In genomic region chr14:104369208-104369607, GRCh38 we compare ENCODE assay signal across 29 cellular contexts.
"Had no signal": no experiment of that assay in that cellular context is flagged by ENCODE, and none has a peak within 500 bp of the region (broad histone marks: within the 10 kb centered on the region; RNA-seq: fewer than 3 reads in every experiment).

No MANE protein-coding gene starts in this region.

- H3K9me3 ChIP-seq: adrenal gland, SJCRH30 had no signal

- H3K4me1 ChIP-seq: adrenal gland had no signal

- ATAC-seq: activated CD4-positive, alpha-beta T cell treated with anti-CD3 and anti-CD28 coated beads for 36 hours; activated CD4-positive, CD25-positive, alpha-beta regulatory T cell treated with anti-CD3 and anti-CD28 coated beads, Interleukin-2, amount 50 U/mL, for 24 hours; activated naive CD4-positive, alpha-beta T cell treated with anti-CD3 and anti-CD28 coated beads, Interleukin-2, amount 50 U/mL, for 72 hours; activated T-cell treated with anti-CD3 and anti-CD28 coated beads, Interleukin-2, amount 50 U/mL, for 4 hours; WTC11 had no signal

- H3K27me3 ChIP-seq: adrenal gland had no signal

- H3K36me3 ChIP-seq: adrenal gland, SJCRH30 had no signal

- H3K27ac ChIP-seq: adrenal gland, KMS-11, SJCRH30, SK-N-MC had no signal

- H3K4me3 ChIP-seq: adrenal gland, SJCRH30, SK-N-MC had no signal

- DNase-seq: activated CD4-positive, alpha-beta T cell treated with anti-CD3 and anti-CD28 coated beads for 36 hours; activated CD4-positive, alpha-beta T cell treated with anti-CD3 and anti-CD28 coated beads, Interleukin-2, amount 10 ng/mL, durations not matched to agents 7 days and 5 days; activated CD4-positive, alpha-beta T cell treated with anti-CD3 and anti-CD28 coated beads, Interleukin-2, amount 50 U/mL, for 48 hours; activated CD8-positive, alpha-beta memory T cell treated with anti-CD3 and anti-CD28 coated beads, Interleukin-2, amount 50 U/mL, for 4 hours; activated gamma-delta T cell treated with Interleukin-2 at 50 U/mL for 16 hours; activated naive CD4-positive, alpha-beta T cell treated with anti-CD3 and anti-CD28 coated beads for 36 hours; activated T-cell treated with anti-CD3 and anti-CD28 coated beads for 4 hours; activated T-cell treated with anti-CD3 and anti-CD28 coated beads, Interleukin-2, amount 50 U/mL, for 4 hours; central memory CD4-positive, alpha-beta T cell; MM.1S; MV-4-11; NCI-H1436 treated with DMSO at 0.1 percent for 48 hours; NCI-H187; NCI-H2029 treated with DMSO at 0.1 percent for 48 hours; NCI-H2107; NCI-H2171; NCI-H2227 treated with DMSO at 0.1 percent for 48 hours; NCI-H510A treated with DMSO at 0.1 percent for 48 hours; NCI-H526 treated with DMSO at 0.1 percent for 48 hours; NCI-H774; RPMI8226; SHP77; SJCRH30 had no signal
